23 cellular contexts compared by ENCODE assay signal in the genomic region with DNA sequence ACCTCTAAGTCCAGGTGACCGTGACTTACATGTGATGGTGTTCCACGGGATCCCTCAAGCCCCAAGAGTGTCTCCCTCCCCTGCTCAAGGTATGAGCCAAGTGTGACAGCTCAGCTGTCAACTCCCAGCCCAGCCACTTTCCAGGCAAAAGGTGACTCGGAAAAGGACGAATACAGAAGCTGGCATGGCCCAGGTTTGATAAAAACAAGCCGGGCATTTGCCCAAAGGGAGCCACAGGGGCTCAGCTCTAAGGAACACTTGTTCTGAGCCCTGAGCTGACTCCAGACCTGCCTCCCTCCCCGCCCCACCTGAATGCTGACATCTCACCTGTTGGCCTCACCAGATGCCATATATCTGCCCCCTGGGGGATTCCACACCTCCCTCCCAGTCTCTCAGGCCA. TPM values are rescaled to one million over a fixed set of nuclear protein-coding genes. Genes with fewer than 3 reads are reported as not detected.
"Had no signal": no experiment of that assay in that cellular context is flagged by ENCODE, and none has a peak within 500 bp of the region (broad histone marks: within the 10 kb centered on the region; RNA-seq: fewer than 3 reads in every experiment).

No MANE protein-coding gene starts in this region.

- H3K9ac ChIP-seq: KMS-11 had no signal

- H3K27ac Mint-ChIP-seq: IgD-negative memory B cell had no signal

- ATAC-seq: K562, SK-N-SH treated with all-trans-retinoic acid at 6 μM for 48 hours had no signal

- H3K36me3 Mint-ChIP-seq: IgD-negative memory B cell had no signal

- DNase-seq: Kasumi-1, MM.1S, NCI-H1092 treated with DMSO at 0.1 percent for 48 hours, NCI-H1436, NCI-H187, NCI-H2029, NCI-H2081 treated with DMSO at 0.1 percent for 48 hours, NCI-H2171, NCI-H226, NCI-H446, NCI-H510A, NCI-H524 treated with DMSO at 0.1 percent for 48 hours, NCI-H69, NCI-H774, RPMI8226, SHP77 treated with DMSO at 0.1 percent for 48 hours, SJCRH30 had no signal

- H3K4me3 ChIP-seq: K562, SJCRH30 had no signal

- H3K27ac ChIP-seq: KMS-11, SJCRH30 had no signal

- H3K36me3 ChIP-seq: SJCRH30 had no signal

- H3K4me1 ChIP-seq: SJCRH30 had no signal

RNA-seq across cellular contexts. Expression of a gene that starts 43.0 kb away (rescaled TPM):
- total RNA-seq: HT-29, K562, M059J, SJCRH30 had no signal
- polyA plus RNA-seq: IgD-negative memory B cell, K562 had no signal

RNA-seq across cellular contexts. Expression of a gene that starts 45.6 kb away (rescaled TPM):
- total RNA-seq: HT-29, K562, M059J had no signal
- polyA plus RNA-seq: IgD-negative memory B cell, K562 had no signal
